10 cellular contexts compared by ENCODE assay signal in genomic region chr18:70195852-70196434, GRCh38. TPM values are rescaled to one million over a fixed set of nuclear protein-coding genes. Genes with fewer than 3 reads are reported as not detected.
A peak's percentile ranks its signal among the peaks of the same experiment; 100 is the strongest.
DNase-seq lines count a peak whose midpoint lies in the region; ATAC-seq, FAIRE-seq and TF ChIP-seq lines count a peak whose summit lies in the region.
"Had no signal": no experiment of that assay in that cellular context is flagged by ENCODE, and none has a peak within 500 bp of the region (broad histone marks: within the 10 kb centered on the region; RNA-seq: fewer than 3 reads in every experiment).

No MANE protein-coding gene starts in this region.

- DNase-seq in Right ventricle myocardium inferior (ENCODE audit: missing footprints): no peak
- no peak for DNase-seq in cardiac septum (ENCODE audit: low spot score)
- DNase-seq in HL-60 (ENCODE audit: low read depth in 1 of 2, low spot score in 1 of 2): peak; percentile 37 to 44
- peak; percentile 32 for DNase-seq in RCC 7860 (ENCODE audit: low spot score)
- DNase-seq in mesothelial cell of epicardium (ENCODE audit: low spot score in 2 of 2, unreplicated experiment in 2 of 2): no peak
- no peak for DNase-seq in GM19238 (ENCODE audit: insufficient read length, low spot score)
- DNase-seq in NK-92 (lab: John Stamatoyannopoulos, UW; ENCODE audit: unreplicated experiment): no peak

- H3K36me3 Mint-ChIP-seq in mesothelial cell of epicardium: peaks cover 12% of the 10 kb centered on the region

- H3K27ac Mint-ChIP-seq in mesothelial cell of epicardium: no peak overlapping the region
- H3K27ac Mint-ChIP-seq: dendritic cell treated with granulocyte-macrophage colony-stimulating factor and Interleukin-4, amounts not matched to agents 40 ng/mL and 50 ng/mL, for 4 days had no signal

- H3K27me3 Mint-ChIP-seq in mesothelial cell of epicardium (ENCODE audit: low read depth): no peaks in the 10 kb centered on the region
- H3K27me3 Mint-ChIP-seq: dendritic cell treated with granulocyte-macrophage colony-stimulating factor and Interleukin-4, amounts not matched to agents 40 ng/mL and 50 ng/mL, for 4 days; stimulated activated naive CD8-positive, alpha-beta T cell treated with anti-CD3 and anti-CD28 coated beads, Interleukin-15, Interleukin-2, amounts not matched to agents 100 ng/mL and 50 ng/mL, for 24 hours had no signal

- no peak overlapping the region for H3K27ac ChIP-seq in HL-60 (replicated peaks)

- no peaks in the 10 kb centered on the region for H3K4me1 Mint-ChIP-seq in mesothelial cell of epicardium

- peak; percentile 74 for FAIRE-seq in RCC 7860 (lab: Jason Lieb, UNC)
- FAIRE-seq in endometrium (lab: Jason Lieb, UNC): peak; percentile 37

- ATAC-seq in Right ventricle myocardium inferior: peak; percentile 64

- no peaks in the 10 kb centered on the region for H3K9me3 Mint-ChIP-seq in mesothelial cell of epicardium
- H3K9me3 Mint-ChIP-seq: dendritic cell treated with granulocyte-macrophage colony-stimulating factor and Interleukin-4, amounts not matched to agents 40 ng/mL and 50 ng/mL, for 4 days; stimulated activated naive CD8-positive, alpha-beta T cell treated with anti-CD3 and anti-CD28 coated beads, Interleukin-15, Interleukin-2, amounts not matched to agents 100 ng/mL and 50 ng/mL, for 24 hours had no signal

- peak; percentile 97 for TF ChIP-seq CTCF in HL-60 (IDR thresholded peaks at IDR 0.05; ENCODE audit: insufficient read depth, low read length)
- TF ChIP-seq CTCF in mesothelial cell of epicardium (IDR thresholded peaks at IDR 0.05; ENCODE audit: unreplicated experiment): peak; percentile 74

- H3K4me3 ChIP-seq in HL-60 (replicated peaks; ENCODE audit: insufficient read depth, low read length): no peak overlapping the region

- intact Hi-C loops in Right ventricle myocardium inferior (cut with DNase I): loop anchor here (2.0 to 5.0 kb wide), 2 partner anchors 239 to 256 kb away; no protein-coding TSS in a partner anchor
- intact Hi-C loops in cardiac septum (cut with DNase I): loop anchor here (1.0 to 5.0 kb wide), 2 partner anchors 238 to 256 kb away; no protein-coding TSS in a partner anchor

- H3K27me3 ChIP-seq in HL-60 (ENCODE audit: insufficient read depth, poor library complexity, severe bottlenecking): no peaks in the 10 kb centered on the region

- H3K4me3 Mint-ChIP-seq in mesothelial cell of epicardium: no peak overlapping the region
- H3K4me3 Mint-ChIP-seq: dendritic cell treated with granulocyte-macrophage colony-stimulating factor and Interleukin-4, amounts not matched to agents 40 ng/mL and 50 ng/mL, for 4 days; stimulated activated naive CD8-positive, alpha-beta T cell treated with anti-CD3 and anti-CD28 coated beads, Interleukin-15, Interleukin-2, amounts not matched to agents 100 ng/mL and 50 ng/mL, for 24 hours had no signal

RNA-seq across cellular contexts. Expression of gene RTTN, which starts 9.5 kb away (rescaled TPM):
- total RNA-seq in Right ventricle myocardium inferior: 9.4 TPM
- total RNA-seq in cardiac septum: 12.2 TPM
- 23.1 to 25.6 TPM (median 24.9 TPM) in 3 replicates for total RNA-seq in mesothelial cell of epicardium

Comparison
In these comparisons a context has a peak if more than half of its experiments do, and no peak if none do; other contexts are left out.
1. DNase-seq: peak in HL-60 (2 of 2) and RCC 7860 (single experiment); none in Right ventricle myocardium inferior (single experiment), cardiac septum (single experiment), mesothelial cell of epicardium (0 of 2), GM19238 (single experiment) and NK-92 (single experiment).